Comparison of ENCODE assay signal across 1 cellular context in the genomic region with DNA sequence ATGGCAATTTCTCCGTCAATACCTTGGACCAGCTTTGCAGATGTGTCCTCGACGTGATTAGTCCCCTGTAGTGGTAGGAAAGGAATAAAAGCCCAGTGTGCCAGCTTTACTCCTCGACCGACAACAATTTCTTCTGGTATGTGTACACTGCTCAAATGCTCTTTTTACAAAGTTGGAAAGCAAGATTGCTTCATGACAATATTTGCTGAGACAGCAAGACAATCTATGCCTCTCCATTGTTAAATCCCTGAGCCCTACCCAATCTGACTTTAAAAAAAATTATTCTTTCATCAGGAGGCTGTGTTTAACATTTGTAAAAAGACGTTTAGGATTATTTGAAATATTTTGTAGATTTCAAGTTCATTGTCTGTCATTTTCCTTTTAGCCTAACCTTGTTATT.
A peak's percentile ranks its signal among the peaks of the same experiment; 100 is the strongest.
TF ChIP-seq lines count a peak whose summit lies in the region.

No MANE protein-coding gene starts in this region.

TF ChIP-seq in HepG2, 621 proteins besides CTCF, POLR2A, EP300 and RAD21:
- no peak for TF ChIP-seq ZNF772 (CRISPR knock-in tag; IDR thresholded peaks at IDR 0.05)
- TF ChIP-seq NRL (CRISPR knock-in tag; IDR thresholded peaks at IDR 0.05; ENCODE audit: borderline replicate concordance): no peak
- no peak for TF ChIP-seq ZNF160 (CRISPR knock-in tag; IDR thresholded peaks at IDR 0.05)
- TF ChIP-seq, protein P1, sequence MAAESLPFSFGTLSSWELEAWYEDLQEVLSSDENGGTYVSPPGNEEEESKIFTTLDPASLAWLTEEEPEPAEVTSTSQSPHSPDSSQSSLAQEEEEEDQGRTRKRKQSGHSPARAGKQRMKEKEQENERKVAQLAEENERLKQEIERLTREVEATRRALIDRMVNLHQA (CRISPR knock-in tag; IDR thresholded peaks at IDR 0.05): no peak
- TF ChIP-seq ZNF563 (CRISPR knock-in tag; IDR thresholded peaks at IDR 0.05): no peak
- TF ChIP-seq, protein P2, sequence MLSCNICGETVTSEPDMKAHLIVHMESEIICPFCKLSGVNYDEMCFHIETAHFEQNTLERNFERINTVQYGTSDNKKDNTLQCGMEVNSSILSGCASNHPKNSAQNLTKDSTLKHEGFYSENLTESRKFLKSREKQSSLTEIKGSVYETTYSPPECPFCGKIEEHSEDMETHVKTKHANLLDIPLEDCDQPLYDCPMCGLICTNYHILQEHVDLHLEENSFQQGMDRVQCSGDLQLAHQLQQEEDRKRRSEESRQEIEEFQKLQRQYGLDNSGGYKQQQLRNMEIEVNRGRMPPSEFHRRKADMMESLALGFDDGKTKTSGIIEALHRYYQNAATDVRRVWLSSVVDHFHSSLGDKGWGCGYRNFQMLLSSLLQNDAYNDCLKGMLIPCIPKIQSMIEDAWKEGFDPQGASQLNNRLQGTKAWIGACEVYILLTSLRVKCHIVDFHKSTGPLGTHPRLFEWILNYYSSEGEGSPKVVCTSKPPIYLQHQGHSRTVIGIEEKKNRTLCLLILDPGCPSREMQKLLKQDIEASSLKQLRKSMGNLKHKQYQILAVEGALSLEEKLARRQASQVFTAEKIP (CRISPR knock-in tag; IDR thresholded peaks at IDR 0.05; ENCODE audit: borderline replicate concordance): no peak
- TF ChIP-seq TBP (CRISPR knock-in tag; IDR thresholded peaks at IDR 0.05): no peak
- TF ChIP-seq, protein P3, sequence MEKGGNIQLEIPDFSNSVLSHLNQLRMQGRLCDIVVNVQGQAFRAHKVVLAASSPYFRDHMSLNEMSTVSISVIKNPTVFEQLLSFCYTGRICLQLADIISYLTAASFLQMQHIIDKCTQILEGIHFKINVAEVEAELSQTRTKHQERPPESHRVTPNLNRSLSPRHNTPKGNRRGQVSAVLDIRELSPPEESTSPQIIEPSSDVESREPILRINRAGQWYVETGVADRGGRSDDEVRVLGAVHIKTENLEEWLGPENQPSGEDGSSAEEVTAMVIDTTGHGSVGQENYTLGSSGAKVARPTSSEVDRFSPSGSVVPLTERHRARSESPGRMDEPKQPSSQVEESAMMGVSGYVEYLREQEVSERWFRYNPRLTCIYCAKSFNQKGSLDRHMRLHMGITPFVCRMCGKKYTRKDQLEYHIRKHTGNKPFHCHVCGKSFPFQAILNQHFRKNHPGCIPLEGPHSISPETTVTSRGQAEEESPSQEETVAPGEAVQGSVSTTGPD (CRISPR knock-in tag; IDR thresholded peaks at IDR 0.05): no peak
- no peak for TF ChIP-seq ZFP41 (CRISPR knock-in tag; IDR thresholded peaks at IDR 0.05; ENCODE audit: borderline replicate concordance)
- TF ChIP-seq XRCC5 (optimal IDR thresholded peaks at IDR 0.05; ENCODE audit: low read length): no peak
- peak; percentile 75 for TF ChIP-seq MAFF (IDR thresholded peaks at IDR 0.05; ENCODE audit: low read depth, low read length)
- TF ChIP-seq GABPA (IDR thresholded peaks at IDR 0.05; ENCODE audit: low read depth, low read length): no peak
- TF ChIP-seq GABPA (CRISPR knock-in tag; IDR thresholded peaks at IDR 0.05; ENCODE audit: low read depth): no peak
- TF ChIP-seq MAFK (conservative IDR thresholded peaks at IDR 0.05 in 1 of 2, IDR thresholded peaks at IDR 0.05 in 1 of 2; ENCODE audit: low read length in 2 of 2): peak; percentile 71 to 82
- TF ChIP-seq, protein P4, sequence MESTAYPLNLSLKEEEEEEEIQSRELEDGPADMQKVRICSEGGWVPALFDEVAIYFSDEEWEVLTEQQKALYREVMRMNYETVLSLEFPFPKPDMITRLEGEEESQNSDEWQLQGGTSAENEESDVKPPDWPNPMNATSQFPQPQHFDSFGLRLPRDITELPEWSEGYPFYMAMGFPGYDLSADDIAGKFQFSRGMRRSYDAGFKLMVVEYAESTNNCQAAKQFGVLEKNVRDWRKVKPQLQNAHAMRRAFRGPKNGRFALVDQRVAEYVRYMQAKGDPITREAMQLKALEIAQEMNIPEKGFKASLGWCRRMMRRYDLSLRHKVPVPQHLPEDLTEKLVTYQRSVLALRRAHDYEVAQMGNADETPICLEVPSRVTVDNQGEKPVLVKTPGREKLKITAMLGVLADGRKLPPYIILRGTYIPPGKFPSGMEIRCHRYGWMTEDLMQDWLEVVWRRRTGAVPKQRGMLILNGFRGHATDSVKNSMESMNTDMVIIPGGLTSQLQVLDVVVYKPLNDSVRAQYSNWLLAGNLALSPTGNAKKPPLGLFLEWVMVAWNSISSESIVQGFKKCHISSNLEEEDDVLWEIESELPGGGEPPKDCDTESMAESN (CRISPR knock-in tag; conservative IDR thresholded peaks at IDR 0.05): no peak
